ENCODE assay signal across 23 cellular contexts in genomic region chr19:5406816-5407215, GRCh38. TPM values are rescaled to one million over a fixed set of nuclear protein-coding genes. Genes with fewer than 3 reads are reported as not detected.
DNase-seq lines count a peak whose midpoint lies in the region; ATAC-seq, FAIRE-seq and TF ChIP-seq lines count a peak whose summit lies in the region.
"Had no signal": no experiment of that assay in that cellular context is flagged by ENCODE, and none has a peak within 500 bp of the region (broad histone marks: within the 10 kb centered on the region; RNA-seq: fewer than 3 reads in every experiment).

No MANE protein-coding gene starts in this region.

- no peak overlapping the region for H3K4me2 ChIP-seq in MM.1S (ENCODE audit: low read depth, low read length)

- WGBS in small intestine, 3 donors: 64 to 70% (median 65%) methylated on average over 7 of the region's 7 CpGs

- H3K9me3 ChIP-seq in HEK293 (ENCODE audit: control insufficient read depth, insufficient read depth, low read depth, low read length): no peaks in the 10 kb centered on the region
- no peaks in the 10 kb centered on the region for H3K9me3 ChIP-seq in MM.1S (replicated peaks; ENCODE audit: insufficient read depth, low read length)
- H3K9me3 ChIP-seq in small intestine (ENCODE audit: control insufficient read depth, low read depth): no peaks in the 10 kb centered on the region
- H3K9me3 ChIP-seq: BE2C had no signal

- in situ Hi-C loops in GM13977 (cut with MboI; ENCODE audit: low pct_unique_long_range_greater_than_20kb, low sequenced_read_pairs, unreplicated experiment): no loop called here

- H3K4me1 ChIP-seq in HEK293 (ENCODE audit: control insufficient read depth, insufficient read depth, low read length) (no peaks in the 10 kb centered on the region), MM.1S (ENCODE audit: low read length) (no peaks in the 10 kb centered on the region), small intestine (ENCODE audit: control insufficient read depth in 2 of 2, insufficient read depth in 1 of 2, low read depth in 1 of 2, low read length in 1 of 2) (no peaks in the 10 kb centered on the region)
- H3K4me1 ChIP-seq: BE2C had no signal

- no peak overlapping the region for H3K9ac ChIP-seq in MM.1S (ENCODE audit: low read length)

- H3K27ac ChIP-seq in HEK293 (ENCODE audit: extremely low read depth, low read depth, low read length) (no peak overlapping the region), dorsolateral prefrontal cortex (peak overlapping the region in 1 of 59 donors; percentile 44), MM.1S (ENCODE audit: low read length) (no peak overlapping the region), small intestine (ENCODE audit: low read depth in 1 of 2, low read length in 1 of 2) (no peak overlapping the region)

- H4K20me1 ChIP-seq in MM.1S (ENCODE audit: insufficient read depth, low read length): no peaks in the 10 kb centered on the region

- H3K4me3 ChIP-seq in HEK293 (ENCODE audit: low read depth, low read length): no peak overlapping the region
- peak overlapping the region in 3 of 59 donors; percentile 4 to 23 (median 11) for H3K4me3 ChIP-seq in dorsolateral prefrontal cortex
- no peak overlapping the region for H3K4me3 ChIP-seq in MM.1S (ENCODE audit: low read length)
- H3K4me3 ChIP-seq in small intestine (ENCODE audit: low read depth in 1 of 2, low read length in 2 of 2): no peak overlapping the region

- H3K79me2 ChIP-seq in MM.1S (ENCODE audit: low read length): no peaks in the 10 kb centered on the region

- POLR2A ChIA-PET in HEK293 (lab: Yijun Ruan, JAX): no interaction called here

- no peak overlapping the region for H2AFZ ChIP-seq in MM.1S (ENCODE audit: low read length)

- peaks cover 0 to 2% (median 0%) of the 10 kb centered on the region in 45 donors for H3K27me3 ChIP-seq in dorsolateral prefrontal cortex
- peaks cover 70% of the 10 kb centered on the region for H3K27me3 ChIP-seq in MM.1S (replicated peaks; ENCODE audit: insufficient read depth, low read length)
- no peaks in the 10 kb centered on the region for H3K27me3 ChIP-seq in small intestine (ENCODE audit: control insufficient read depth in 2 of 2, insufficient read depth in 2 of 2, low read length in 2 of 2)
- H3K27me3 ChIP-seq: BE2C had no signal

- CTCF ChIA-PET in HEK293 (lab: Yijun Ruan, JAX): no interaction called here

- H3K9me2 ChIP-seq in MM.1S (replicated peaks; ENCODE audit: insufficient read depth, low read length): no peaks in the 10 kb centered on the region

- DNase-seq in Ammon's horn (ENCODE audit: low spot score) (peak; percentile 10), dorsolateral prefrontal cortex (peak in 6 of 10 donors; percentile 39 to 76 (median 54)), occipital lobe (lab: John Stamatoyannopoulos, UW) (peak; percentile 43), GM13977 (ENCODE audit: low spot score) (no peak), MM.1S (no peak), small intestine (no peak)
- DNase-seq: C1 segment of cervical spinal cord; CD4-positive, CD25-positive, alpha-beta regulatory T cell; CD8-positive, alpha-beta memory T cell; COR-L47; DMS 273 treated with DMSO at 0.1 percent for 48 hours; GDM1; GOT3; H9; KBM-7 had no signal

- FAIRE-seq in small intestine (lab: Jason Lieb, UNC): no peak
- FAIRE-seq: GM12892, HTR-8/SVneo had no signal

- TF ChIP-seq CTCF in HEK293 (tag by site-specific recombination; IDR thresholded peaks at IDR 0.05) (no peak), dorsolateral prefrontal cortex (IDR thresholded peaks at IDR 0.05 in 54 of 56, conservative IDR thresholded peaks at IDR 0.05 in 2 of 56; ENCODE audit: low read depth in 1 of 56, partially characterized antibody in 56 of 56) (no peak), GM13977 (IDR thresholded peaks at IDR 0.05; ENCODE audit: extremely low read depth, insufficient read depth, missing control alignments) (no peak), MM.1S (IDR thresholded peaks at IDR 0.05; ENCODE audit: low read length) (no peak)

- no peaks in the 10 kb centered on the region for H3K36me3 ChIP-seq in HEK293 (ENCODE audit: control insufficient read depth in 2 of 2, insufficient read depth in 1 of 2, low read length in 2 of 2)
- no peaks in the 10 kb centered on the region for H3K36me3 ChIP-seq in MM.1S (replicated peaks; ENCODE audit: insufficient read depth, low read length)
- no peaks in the 10 kb centered on the region for H3K36me3 ChIP-seq in small intestine (ENCODE audit: control insufficient read depth in 2 of 2, insufficient read depth in 2 of 2, low read length in 2 of 2)
- H3K36me3 ChIP-seq: BE2C had no signal

- intact Hi-C loops in dorsolateral prefrontal cortex (cut with DNase I): no loop called here

- H3F3A ChIP-seq in MM.1S (ENCODE audit: insufficient read depth, low read length): no peaks in the 10 kb centered on the region

- no peak for ATAC-seq in HG03342 (IDR thresholded peaks at IDR 0.05; ENCODE audit: unreplicated experiment)

TF ChIP-seq in HEK293, 187 proteins besides CTCF, POLR2A, EP300 and RAD21 (continues in another document):
- TF ChIP-seq ZNF404 (tag by site-specific recombination; IDR thresholded peaks at IDR 0.05) (no peak), ZNF624 (tag by site-specific recombination; IDR thresholded peaks at IDR 0.05) (no peak), ZSCAN23 (tag by site-specific recombination; IDR thresholded peaks at IDR 0.05) (no peak), ZNF449 (tag by site-specific recombination; IDR thresholded peaks at IDR 0.05) (no peak), PRDM10 (tag by site-specific recombination; IDR thresholded peaks at IDR 0.05) (no peak), ZNF704 (tag by site-specific recombination; IDR thresholded peaks at IDR 0.05) (no peak), ZBTB49 (tag by site-specific recombination; IDR thresholded peaks at IDR 0.05; ENCODE audit: low read depth) (no peak), ZNF394 (tag by site-specific recombination; IDR thresholded peaks at IDR 0.05; ENCODE audit: borderline replicate concordance) (no peak)

RNA-seq across cellular contexts. Expression of gene ZNRF4, which starts 48.4 kb away (rescaled TPM):
- total RNA-seq in dorsolateral prefrontal cortex (under 1 TPM in 10 of 120 experiments, not detected in 110; 0.31 to 0.59 (median 0.36) TPM), occipital lobe (not detected)
- not detected for polyA plus RNA-seq in small intestine
- total RNA-seq: A172; CD4-positive, CD25-positive, alpha-beta regulatory T cell; CD8-positive, alpha-beta memory T cell; Daoy; H9 had no signal
- polyA plus RNA-seq: CD4-positive, CD25-positive, alpha-beta regulatory T cell; CD8-positive, alpha-beta memory T cell; IgD-negative memory B cell had no signal

Comparison
In these comparisons a context has a peak if more than half of its experiments do, and no peak if none do; other contexts are left out.
1. DNase-seq: peak in Ammon's horn (single experiment), dorsolateral prefrontal cortex (6 of 10) and occipital lobe (single experiment); none in GM13977 (single experiment), MM.1S (single experiment) and small intestine (single experiment).